In genomic region chr9:88781500-88782391, GRCh38 we compare ENCODE assay signal across 9 cellular contexts.
DNase-seq lines count a peak whose midpoint lies in the region; ATAC-seq and TF ChIP-seq lines count a peak whose summit lies in the region.
"Had no signal": no experiment of that assay in that cellular context is flagged by ENCODE, and none has a peak within 500 bp of the region (broad histone marks: within the 10 kb centered on the region; RNA-seq: fewer than 3 reads in every experiment).

No MANE protein-coding gene starts in this region.

- no peaks in the 10 kb centered on the region for H3K9me3 ChIP-seq in PC-3 (ENCODE audit: low read length)

- in situ Hi-C loops in G401 (cut with HindIII; ENCODE audit: low sequenced_read_pairs): no loop called here

- no peaks in the 10 kb centered on the region for H3F3A ChIP-seq in PC-3 (ENCODE audit: low read length, unreplicated experiment)

- ATAC-seq in PC-3 (no peak), HG03097 (IDR thresholded peaks at IDR 0.05; ENCODE audit: low FRiP score, unreplicated experiment) (no peak)

- CTCF ChIA-PET in PC-3 (lab: Charles Lee): no interaction called here
- CTCF ChIA-PET in activated naive CD4-positive, alpha-beta T cell treated with anti-CD3 and anti-CD28 coated beads, Interleukin-2, amount 10 ng/mL, durations not matched to agents 7 days and 5 days (lab: Charles Lee): no interaction called here

- POLR2A ChIA-PET in PC-3 (lab: Charles Lee; ENCODE audit: unreplicated experiment): no interaction called here

- peaks cover 38% of the 10 kb centered on the region for H3K4me1 ChIP-seq in PC-3 (ENCODE audit: insufficient read depth, low read length)

- no peak overlapping the region for H3K4me3 ChIP-seq in PC-3 (ENCODE audit: low read length)

- no TSS peak for BruUV-seq in PC-3 (replicated peaks; lab: Mats Ljungman, UMichigan)

- H3K36me3 ChIP-seq in PC-3 (ENCODE audit: low read depth, low read length): no peaks in the 10 kb centered on the region

- H3K27me3 Mint-ChIP-seq in osteocyte (ENCODE audit: unreplicated experiment): peaks cover 2% of the 10 kb centered on the region
- H3K27me3 Mint-ChIP-seq in activated naive CD4-positive, alpha-beta T cell treated with anti-CD3 and anti-CD28 coated beads, Interleukin-2, amount 10 ng/mL, durations not matched to agents 7 days and 5 days: peaks cover 12% of the 10 kb centered on the region

- H3K4me1 Mint-ChIP-seq in osteocyte (ENCODE audit: unreplicated experiment): peaks cover 26% of the 10 kb centered on the region
- peaks cover 6% of the 10 kb centered on the region for H3K4me1 Mint-ChIP-seq in activated naive CD4-positive, alpha-beta T cell treated with anti-CD3 and anti-CD28 coated beads, Interleukin-2, amount 10 ng/mL, durations not matched to agents 7 days and 5 days

- intact Hi-C loops in PC-3 (cut with micrococcal nuclease): loop anchor here (10.0 kb wide), 1 partner anchor 73 kb away; no protein-coding TSS in a partner anchor

- peak; percentile 27 for DNase-seq in G401 (ENCODE audit: low spot score)
- DNase-seq in PC-3: no peak
- peak; percentile 58 for DNase-seq in fibroblast of peridontal ligament (ENCODE audit: extremely low read depth)
- no peak for DNase-seq in osteocyte (ENCODE audit: extremely low spot score, unreplicated experiment)
- DNase-seq in NCI-H510A (lab: John Stamatoyannopoulos, UW): no peak
- DNase-seq in NCI-H2029 treated with DMSO at 0.1 percent for 48 hours (lab: John Stamatoyannopoulos, UW): no peak
- DNase-seq in activated naive CD4-positive, alpha-beta T cell treated with anti-CD3 and anti-CD28 coated beads, Interleukin-2, amount 10 ng/mL, durations not matched to agents 7 days and 5 days: no peak
- DNase-seq: activated naive CD4-positive, alpha-beta T cell had no signal

- no peak overlapping the region for H3K4me2 ChIP-seq in PC-3 (ENCODE audit: low read length)

- no peaks in the 10 kb centered on the region for H3K9me3 Mint-ChIP-seq in osteocyte (ENCODE audit: unreplicated experiment)
- H3K9me3 Mint-ChIP-seq in activated naive CD4-positive, alpha-beta T cell treated with anti-CD3 and anti-CD28 coated beads, Interleukin-2, amount 10 ng/mL, durations not matched to agents 7 days and 5 days: no peaks in the 10 kb centered on the region

- H3K27ac ChIP-seq in PC-3 (ENCODE audit: low read length): no peak overlapping the region

- no peaks in the 10 kb centered on the region for H3K79me2 ChIP-seq in PC-3 (ENCODE audit: low read length)

- no peak overlapping the region for H3K4me3 Mint-ChIP-seq in osteocyte (ENCODE audit: unreplicated experiment)
- H3K4me3 Mint-ChIP-seq in activated naive CD4-positive, alpha-beta T cell treated with anti-CD3 and anti-CD28 coated beads, Interleukin-2, amount 10 ng/mL, durations not matched to agents 7 days and 5 days: no peak overlapping the region

- no peaks in the 10 kb centered on the region for H3K9me2 ChIP-seq in PC-3 (replicated peaks; ENCODE audit: low read length)

- no peaks in the 10 kb centered on the region for H3K27me3 ChIP-seq in PC-3 (ENCODE audit: low read length)

- TF ChIP-seq CTCF in PC-3 (conservative IDR thresholded peaks at IDR 0.05; ENCODE audit: low read depth, low read length) (0 out of 2 replicates have a peak, but pooled peaks have one; percentile 18), osteocyte (IDR thresholded peaks at IDR 0.05) (peak; percentile 44)

- H2AFZ ChIP-seq in PC-3 (ENCODE audit: low read length): no peak overlapping the region

- H4K20me1 ChIP-seq in PC-3 (ENCODE audit: low read length): no peaks in the 10 kb centered on the region

- no peak overlapping the region for H3K9ac ChIP-seq in PC-3 (ENCODE audit: low read length)

- no peaks in the 10 kb centered on the region for H3K36me3 Mint-ChIP-seq in osteocyte (ENCODE audit: unreplicated experiment)
- H3K36me3 Mint-ChIP-seq in activated naive CD4-positive, alpha-beta T cell treated with anti-CD3 and anti-CD28 coated beads, Interleukin-2, amount 10 ng/mL, durations not matched to agents 7 days and 5 days: no peaks in the 10 kb centered on the region

- H3K27ac Mint-ChIP-seq in osteocyte (ENCODE audit: unreplicated experiment): no peak overlapping the region
- no peak overlapping the region for H3K27ac Mint-ChIP-seq in activated naive CD4-positive, alpha-beta T cell treated with anti-CD3 and anti-CD28 coated beads, Interleukin-2, amount 10 ng/mL, durations not matched to agents 7 days and 5 days

Comparison
In these comparisons a context has a peak if more than half of its experiments do, and no peak if none do; other contexts are left out.
1. DNase-seq: peak in G401 (single experiment) and fibroblast of peridontal ligament (single experiment); none in PC-3 (single experiment), osteocyte (single experiment), NCI-H510A (single experiment), NCI-H2029 treated with DMSO at 0.1 percent for 48 hours (single experiment) and activated naive CD4-positive, alpha-beta T cell treated with anti-CD3 and anti-CD28 coated beads, Interleukin-2, amount 10 ng/mL, durations not matched to agents 7 days and 5 days (single experiment).